In genomic region chr6:4905858-4906257, GRCh38 we compare ENCODE assay signal across 16 cellular contexts.
DNase-seq lines count a peak whose midpoint lies in the region; ATAC-seq and TF ChIP-seq lines count a peak whose summit lies in the region.
"Had no signal": no experiment of that assay in that cellular context is flagged by ENCODE, and none has a peak within 500 bp of the region (broad histone marks: within the 10 kb centered on the region; RNA-seq: fewer than 3 reads in every experiment).

No MANE protein-coding gene starts in this region.

- peaks cover 88% of the 10 kb centered on the region for H3K79me2 ChIP-seq in smooth muscle cell (ENCODE audit: low read depth)

- peak overlapping the region; percentile 54 for H3K27ac ChIP-seq in colonic mucosa
- H3K27ac ChIP-seq in smooth muscle cell (ENCODE audit: low read depth): no peak overlapping the region
- H3K27ac ChIP-seq: lower lobe of right lung, suprapubic skin had no signal

- H3F3A ChIP-seq in smooth muscle cell (ENCODE audit: low read depth): no peaks in the 10 kb centered on the region

- H2AFZ ChIP-seq in smooth muscle cell (ENCODE audit: low read depth): no peak overlapping the region

- H3K9me3 Mint-ChIP-seq in activated T-cell treated with anti-CD3 and anti-CD28 coated beads, Interleukin-2, amount 50 U/mL, for 24 hours: no peaks in the 10 kb centered on the region
- no peaks in the 10 kb centered on the region for H3K9me3 Mint-ChIP-seq in stimulated activated naive CD8-positive, alpha-beta T cell treated with anti-CD3 and anti-CD28 coated beads, Interleukin-15, amount 100 ng/mL, for 72 hours

- peaks cover 57% of the 10 kb centered on the region for H3K36me3 Mint-ChIP-seq in activated T-cell treated with anti-CD3 and anti-CD28 coated beads, Interleukin-2, amount 50 U/mL, for 24 hours (ENCODE audit: low read depth)

- H3K36me3 ChIP-seq in colonic mucosa: no peaks in the 10 kb centered on the region
- H3K36me3 ChIP-seq in smooth muscle cell (ENCODE audit: low read depth): no peaks in the 10 kb centered on the region
- H3K36me3 ChIP-seq: lower lobe of right lung, suprapubic skin had no signal

- peaks cover 20% of the 10 kb centered on the region for H3K4me1 ChIP-seq in colonic mucosa
- H3K4me1 ChIP-seq in smooth muscle cell (ENCODE audit: low read depth): no peaks in the 10 kb centered on the region

- no peak overlapping the region for H3K4me2 ChIP-seq in smooth muscle cell

- WGBS in smooth muscle cell (ENCODE audit: low lambda C conversion rate): 91% methylated on average over 3 of the region's 3 CpGs

- H4K20me1 ChIP-seq in smooth muscle cell (ENCODE audit: low read depth): peaks cover 74% of the 10 kb centered on the region

- H3K9me3 ChIP-seq in colonic mucosa (no peaks in the 10 kb centered on the region), smooth muscle cell (replicated peaks; ENCODE audit: low read depth) (no peaks in the 10 kb centered on the region)
- H3K9me3 ChIP-seq: lower lobe of right lung, suprapubic skin had no signal

- H3K4me3 ChIP-seq in colonic mucosa (no peak overlapping the region), foreskin fibroblast (ENCODE audit: low read depth in 1 of 2, low read length in 2 of 2) (no peak overlapping the region), smooth muscle cell (no peak overlapping the region)
- H3K4me3 ChIP-seq: lower lobe of right lung, skin epidermis, suprapubic skin had no signal

- no peak overlapping the region for H3K27ac Mint-ChIP-seq in activated T-cell treated with anti-CD3 and anti-CD28 coated beads, Interleukin-2, amount 50 U/mL, for 24 hours
- H3K27ac Mint-ChIP-seq in stimulated activated naive CD8-positive, alpha-beta T cell treated with anti-CD3 and anti-CD28 coated beads, Interleukin-15, amount 100 ng/mL, for 72 hours: peak overlapping the region in 1 of 2 donors; percentile 82

- peak overlapping the region in 1 of 2 donors; percentile 71 for H3K9ac ChIP-seq in colonic mucosa (ENCODE audit: low read depth in 2 of 2, low read length in 2 of 2)
- no peak overlapping the region for H3K9ac ChIP-seq in smooth muscle cell (ENCODE audit: low read depth)

- intact Hi-C loops in colonic mucosa (cut with DNase I): no loop called here

- peaks cover 55% of the 10 kb centered on the region for H3K4me1 Mint-ChIP-seq in activated T-cell treated with anti-CD3 and anti-CD28 coated beads, Interleukin-2, amount 50 U/mL, for 24 hours (ENCODE audit: low read depth)
- H3K4me1 Mint-ChIP-seq in stimulated activated naive CD8-positive, alpha-beta T cell treated with anti-CD3 and anti-CD28 coated beads, Interleukin-15, amount 100 ng/mL, for 72 hours: peaks cover 60% of the 10 kb centered on the region

- no peak for TF ChIP-seq CTCF in colonic mucosa (IDR thresholded peaks at IDR 0.05)
- no peak for TF ChIP-seq CTCF in foreskin fibroblast (IDR thresholded peaks at IDR 0.05; ENCODE audit: low read depth, low read length)
- no peak for TF ChIP-seq CTCF in smooth muscle cell (IDR thresholded peaks at IDR 0.05; ENCODE audit: borderline replicate concordance, insufficient read depth, poor library complexity, severe bottlenecking)

- DNase-seq in activated T-cell treated with anti-CD3 and anti-CD28 coated beads, Interleukin-2, amount 50 U/mL, for 24 hours: no peak
- DNase-seq in activated T-cell treated with anti-CD3 and anti-CD28 coated beads for 4 hours (no peak), NOMO-1 treated with dmso at 0.1 percent for 144 hours (lab: John Stamatoyannopoulos, UW; ENCODE audit: unreplicated experiment) (peak; percentile 21), colonic mucosa (no peak), SW480 (ENCODE audit: low spot score) (no peak), foreskin fibroblast (no peak), smooth muscle cell (lab: John Stamatoyannopoulos, UW; ENCODE audit: unreplicated experiment) (no peak)
- DNase-seq in stimulated activated naive CD8-positive, alpha-beta T cell treated with anti-CD3 and anti-CD28 coated beads, Interleukin-15, amount 100 ng/mL, for 72 hours: no peak
- DNase-seq: DMS 273 treated with DMSO at 0.1 percent for 48 hours, H7, KG1, lower lobe of right lung, NCI-H187, NCI-H510A treated with DMSO at 0.1 percent for 48 hours had no signal

- peak overlapping the region; percentile 58 for H3K4me3 Mint-ChIP-seq in activated T-cell treated with anti-CD3 and anti-CD28 coated beads, Interleukin-2, amount 50 U/mL, for 24 hours
- peak overlapping the region; percentile 69 to 77 for H3K4me3 Mint-ChIP-seq in stimulated activated naive CD8-positive, alpha-beta T cell treated with anti-CD3 and anti-CD28 coated beads, Interleukin-15, amount 100 ng/mL, for 72 hours

- H3K27me3 ChIP-seq in colonic mucosa: no peaks in the 10 kb centered on the region
- no peaks in the 10 kb centered on the region for H3K27me3 ChIP-seq in smooth muscle cell (ENCODE audit: low read depth)
- H3K27me3 ChIP-seq: suprapubic skin had no signal

- ATAC-seq in stimulated activated naive CD8-positive, alpha-beta T cell treated with anti-CD3 and anti-CD28 coated beads, Interleukin-15, amount 100 ng/mL, for 72 hours: no peak
- ATAC-seq: lower lobe of right lung had no signal

- H3K27me3 Mint-ChIP-seq in activated T-cell treated with anti-CD3 and anti-CD28 coated beads, Interleukin-2, amount 50 U/mL, for 24 hours: no peaks in the 10 kb centered on the region
- no peaks in the 10 kb centered on the region for H3K27me3 Mint-ChIP-seq in stimulated activated naive CD8-positive, alpha-beta T cell treated with anti-CD3 and anti-CD28 coated beads, Interleukin-15, amount 100 ng/mL, for 72 hours
